In the genomic region with DNA sequence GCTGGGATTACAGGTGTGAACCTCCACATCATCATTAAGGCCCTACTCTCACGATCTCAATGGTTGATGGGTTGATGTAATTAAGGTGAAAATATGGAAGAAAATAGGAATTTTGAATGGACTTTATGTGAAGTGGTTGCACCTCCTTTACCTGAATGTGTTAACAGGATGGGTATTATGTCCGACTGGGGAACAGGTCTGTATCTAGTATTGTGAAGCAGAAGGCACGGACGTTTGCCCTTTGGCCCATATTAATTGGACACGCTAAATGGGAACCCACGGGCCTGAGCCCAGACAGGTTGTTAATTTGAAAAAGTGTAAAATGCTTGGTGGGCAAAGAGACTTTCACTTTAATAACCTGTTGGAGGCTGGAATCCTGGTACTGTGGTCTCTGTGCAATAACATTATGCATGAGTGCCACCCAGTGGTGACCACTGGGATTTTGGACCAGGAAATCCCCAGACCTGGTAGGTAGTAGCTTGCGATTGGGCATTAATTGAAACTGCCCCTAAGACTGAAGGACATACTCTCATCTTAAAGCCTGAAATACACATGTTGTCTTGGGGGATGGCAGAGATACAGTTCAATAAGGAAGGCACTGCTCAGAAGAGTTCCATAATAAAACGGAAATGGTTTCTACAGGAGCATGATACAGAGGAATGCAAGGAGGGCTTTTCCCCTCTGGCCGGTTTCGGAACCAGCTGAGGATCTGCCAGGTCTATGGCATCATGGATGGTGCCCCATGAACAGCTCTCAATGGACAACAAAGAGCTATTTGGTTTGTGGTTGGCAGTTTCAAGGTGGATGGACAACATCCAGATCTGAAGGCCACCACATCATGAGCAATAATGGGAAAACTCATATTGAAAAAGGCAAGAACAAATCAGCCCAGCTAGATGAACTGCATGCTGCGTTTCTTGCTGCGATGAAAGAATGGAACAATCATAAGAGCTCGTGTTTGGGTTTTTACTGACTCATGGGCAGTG, we compare ENCODE assay signal across 8 cellular contexts. TPM values are rescaled to one million over a fixed set of nuclear protein-coding genes. Genes with fewer than 3 reads are reported as not detected.
A peak's percentile ranks its signal among the peaks of the same experiment; 100 is the strongest.
DNase-seq lines count a peak whose midpoint lies in the region; ATAC-seq and TF ChIP-seq lines count a peak whose summit lies in the region.

No MANE protein-coding gene starts in this region.

- no peaks in the 10 kb centered on the region for H3K9me2 ChIP-seq in Karpas-422 (replicated peaks; ENCODE audit: insufficient read depth, low read length)

- H2AFZ ChIP-seq in Karpas-422 (ENCODE audit: low read length), result no peak overlapping the region; the same call in 1 of the 2 replicates

- H3K4me2 ChIP-seq in Karpas-422 (ENCODE audit: low read depth, low read length, poor library complexity, severe bottlenecking), result peak overlapping the region; percentile 42

- DNase-seq in 8988T (peak; percentile 50), Karpas-422 (peak; percentile 91), RPMI8226 (peak; percentile 79), fibroblast of the conjunctiva (ENCODE audit: low read depth) (peak; percentile 66), non-pigmented ciliary epithelial cell (ENCODE audit: low read depth) (peak; percentile 31), thoracic aorta (ENCODE audit: low spot score) (peak; percentile 44)
- DNase-seq in activated T-helper 1 cell treated with anti-CD3 and anti-CD28 coated beads, Interleukin-2, amount 50 U/mL, for 16 hours (ENCODE audit: low read depth in 1 of 2, low spot score in 1 of 2), result peak; percentile 47 to 54

- H3K4me1 ChIP-seq in Karpas-422 (ENCODE audit: low read length) (peaks cover 21% of the 10 kb centered on the region), thoracic aorta (ENCODE audit: control insufficient read depth in 1 of 2, low read depth in 2 of 2) (no peaks in the 10 kb centered on the region)

- peaks cover 10% of the 10 kb centered on the region; the same call in 1 of the 2 replicates for H3K9me3 ChIP-seq in Karpas-422 (ENCODE audit: low read length)
- no peaks in the 10 kb centered on the region for H3K9me3 ChIP-seq in thoracic aorta

- peak; percentile 83 for TF ChIP-seq CTCF in thoracic aorta (IDR thresholded peaks at IDR 0.05)

- H3K36me3 ChIP-seq in Karpas-422 (ENCODE audit: insufficient read depth, low read length), result no peaks in the 10 kb centered on the region
- no peaks in the 10 kb centered on the region for H3K36me3 ChIP-seq in thoracic aorta

- ATAC-seq in GM18498 (IDR thresholded peaks at IDR 0.05; ENCODE audit: unreplicated experiment), result peak; percentile 71
- peak; percentile 20 for ATAC-seq in thoracic aorta (ENCODE audit: insufficient number of reproducible peaks, low FRiP score, low read depth)

- peak overlapping the region; percentile 24; the same call in 1 of the 2 replicates for H3K4me3 ChIP-seq in Karpas-422 (ENCODE audit: low read length)
- peak overlapping the region; percentile 34 for H3K4me3 ChIP-seq in thoracic aorta

- H3K79me2 ChIP-seq in Karpas-422 (ENCODE audit: low read length), result no peaks in the 10 kb centered on the region

- no peaks in the 10 kb centered on the region for H4K20me1 ChIP-seq in Karpas-422 (ENCODE audit: insufficient read depth, low read depth, low read length)

- peak overlapping the region; percentile 18 for H3K9ac ChIP-seq in Karpas-422 (ENCODE audit: low read length)

- H3K27me3 ChIP-seq in Karpas-422 (ENCODE audit: low read length) (no peaks in the 10 kb centered on the region), thoracic aorta (replicated peaks; ENCODE audit: insufficient read depth) (no peaks in the 10 kb centered on the region)

- no peak overlapping the region for H3K27ac ChIP-seq in Karpas-422 (ENCODE audit: low read length)
- H3K27ac ChIP-seq in thoracic aorta, result no peak overlapping the region

RNA-seq across cellular contexts. Expression of a gene that starts 26.2 kb away (rescaled TPM):
- 25.6 and 35.4 TPM in 2 replicates for total RNA-seq in Karpas-422 (2014; rRNA removed; shearing (Covaris generic); ENCODE audit: low replicate concordance)
- total RNA-seq in thoracic aorta, result 10 to 100 TPM; 52.1 to 57.7 TPM

Comparison
In these comparisons a context has a peak if more than half of its experiments do, and no peak if none do; other contexts are left out.
1. DNase-seq: peak in every context shown above with its lines; median percentile 91 in Karpas-422; 79 in RPMI8226; 66 in fibroblast of the conjunctiva; 50 in activated T-helper 1 cell treated with anti-CD3 and anti-CD28 coated beads, Interleukin-2, amount 50 U/mL, for 16 hours; 50 in 8988T; 44 in thoracic aorta; 31 in non-pigmented ciliary epithelial cell.